In the genomic region with DNA sequence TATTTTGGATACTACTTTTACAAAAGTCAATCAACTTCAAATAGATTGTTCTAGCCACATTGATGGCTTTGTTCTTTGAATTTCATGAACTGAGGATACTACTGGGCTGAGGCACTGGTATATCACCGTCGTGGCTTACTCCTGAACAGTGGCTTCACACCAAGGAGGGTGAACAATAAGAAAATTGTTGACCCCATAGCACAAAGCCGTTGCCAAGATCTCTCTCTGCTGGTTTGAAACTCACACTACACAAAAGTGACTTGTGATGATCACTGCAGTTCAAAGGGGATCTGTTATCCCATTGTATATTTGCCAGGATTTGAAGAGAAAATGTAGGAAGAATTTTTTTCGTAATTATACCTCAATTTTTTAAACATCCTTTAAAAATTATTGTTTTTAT, we compare ENCODE assay signal across 23 cellular contexts.
DNase-seq lines count a peak whose midpoint lies in the region; ATAC-seq and TF ChIP-seq lines count a peak whose summit lies in the region.
"Had no signal": no experiment of that assay in that cellular context is flagged by ENCODE, and none has a peak within 500 bp of the region (broad histone marks: within the 10 kb centered on the region; RNA-seq: fewer than 3 reads in every experiment).

No MANE protein-coding gene starts in this region.

- peaks cover 19% of the 10 kb centered on the region for H3K4me1 Mint-ChIP-seq in WTC11
- peaks cover 5% of the 10 kb centered on the region for H3K4me1 Mint-ChIP-seq in stimulated activated effector memory CD8-positive, alpha-beta T cell treated with anti-CD3 and anti-CD28 coated beads, Interleukin-12 subunit alpha, Interleukin-12 subunit beta, amount 100 ng/mL, for 72 hours

- H2BK120ac ChIP-seq in mesendoderm (ENCODE audit: low read depth, low read length): no peak overlapping the region

- H3K36me3 Mint-ChIP-seq in WTC11: no peaks in the 10 kb centered on the region
- H3K36me3 Mint-ChIP-seq in stimulated activated effector memory CD8-positive, alpha-beta T cell treated with anti-CD3 and anti-CD28 coated beads, Interleukin-12 subunit alpha, Interleukin-12 subunit beta, amount 100 ng/mL, for 72 hours: peaks cover 6% of the 10 kb centered on the region

- no peak for TF ChIP-seq CTCF in heart left ventricle (IDR thresholded peaks at IDR 0.05)
- TF ChIP-seq CTCF in WTC11 (IDR thresholded peaks at IDR 0.05): no peak

- POLR2A ChIA-PET in WTC11 (lab: Charles Lee): no interaction called here

- CTCF ChIA-PET in WTC11 (lab: Charles Lee): no interaction called here

- H3K79me1 ChIP-seq in mesendoderm (ENCODE audit: low read length): no peaks in the 10 kb centered on the region

- H3K4me3 ChIP-seq in heart left ventricle (no peak overlapping the region), mesendoderm (ENCODE audit: low read length) (no peak overlapping the region), urinary bladder (ENCODE audit: low read depth, low read length) (no peak overlapping the region)
- H3K4me3 ChIP-seq: ovary, stomach, tibial artery had no signal

- H3K79me2 ChIP-seq in mesendoderm (ENCODE audit: control insufficient read depth, insufficient read depth, low read length): no peaks in the 10 kb centered on the region

- H2AK5ac ChIP-seq in mesendoderm (ENCODE audit: low read length): no peak overlapping the region

- no peak overlapping the region for H4K5ac ChIP-seq in mesendoderm (ENCODE audit: low read length)

- no peak overlapping the region for H3K4me3 Mint-ChIP-seq in WTC11
- no peak overlapping the region for H3K4me3 Mint-ChIP-seq in stimulated activated effector memory CD8-positive, alpha-beta T cell treated with anti-CD3 and anti-CD28 coated beads, Interleukin-12 subunit alpha, Interleukin-12 subunit beta, amount 100 ng/mL, for 72 hours
- H3K4me3 Mint-ChIP-seq: activated B cell treated with CpG ODN at 0.5 μM for 24 hours; dendritic cell treated with granulocyte-macrophage colony-stimulating factor and Interleukin-4, amounts not matched to agents 40 ng/mL and 50 ng/mL, for 4 days; naive B cell had no signal

- no peak overlapping the region for H2BK5ac ChIP-seq in mesendoderm (ENCODE audit: low read length)

- DNase-seq in heart left ventricle: no peak
- no peak for DNase-seq in Right ventricle myocardium superior
- no peak for DNase-seq in WTC11 (ENCODE audit: low spot score)
- DNase-seq in mesendoderm: peak; percentile 50
- no peak for DNase-seq in stimulated activated CD4-positive, alpha-beta T cell treated with anti-CD3 and anti-CD28 coated beads, Interleukin-4, amount 100 ng/mL, for 1 hour
- DNase-seq in stimulated activated effector memory CD8-positive, alpha-beta T cell treated with anti-CD3 and anti-CD28 coated beads, Interleukin-12 subunit alpha, Interleukin-12 subunit beta, amount 100 ng/mL, for 72 hours (ENCODE audit: low spot score in 2 of 2): no peak
- DNase-seq: activated B cell treated with CpG ODN at 0.5 μM for 24 hours; activated CD8-positive, alpha-beta memory T cell treated with anti-CD3 and anti-CD28 coated beads, Interleukin-2, amount 50 U/mL, for 4 hours; activated naive CD4-positive, alpha-beta T cell treated with anti-CD3 and anti-CD28 coated beads, Interleukin-2, amount 50 U/mL, for 16 hours; BE2C; Caco-2; DMS79; GOT3; naive B cell; NCI-H1092 treated with DMSO at 0.1 percent for 48 hours; NCI-H187 treated with DMSO at 0.1 percent for 48 hours; ovary; stomach; T-helper 9 cell; tibial artery had no signal

- H3K27ac ChIP-seq in heart left ventricle: peak overlapping the region in 1 of 12 donors; percentile 9
- no peak overlapping the region for H3K27ac ChIP-seq in mesendoderm (ENCODE audit: low read depth, low read length)
- H3K27ac ChIP-seq in urinary bladder (ENCODE audit: low read depth): peak overlapping the region; percentile 10
- H3K27ac ChIP-seq: ovary, stomach, tibial artery had no signal

- no peak overlapping the region for H3K27ac Mint-ChIP-seq in WTC11
- no peak overlapping the region for H3K27ac Mint-ChIP-seq in stimulated activated effector memory CD8-positive, alpha-beta T cell treated with anti-CD3 and anti-CD28 coated beads, Interleukin-12 subunit alpha, Interleukin-12 subunit beta, amount 100 ng/mL, for 72 hours
- H3K27ac Mint-ChIP-seq: activated B cell treated with CpG ODN at 0.5 μM for 24 hours; dendritic cell treated with granulocyte-macrophage colony-stimulating factor and Interleukin-4, amounts not matched to agents 40 ng/mL and 50 ng/mL, for 4 days; naive B cell had no signal

- H3K23ac ChIP-seq in mesendoderm (ENCODE audit: low read length): no peak overlapping the region

- ATAC-seq in heart left ventricle (peak in 3 of 4 donors; percentile 8 to 27 (median 17)), Right ventricle myocardium superior (ENCODE audit: poor library complexity) (no peak), WTC11 (peak; percentile 71), GM21515 (IDR thresholded peaks at IDR 0.05; ENCODE audit: unreplicated experiment) (no peak)
- ATAC-seq in stimulated activated effector memory CD8-positive, alpha-beta T cell treated with anti-CD3 and anti-CD28 coated beads, Interleukin-12 subunit alpha, Interleukin-12 subunit beta, amount 100 ng/mL, for 72 hours: no peak

- H3K4me2 ChIP-seq in mesendoderm (ENCODE audit: low read length): no peak overlapping the region

- H3K18ac ChIP-seq in mesendoderm (ENCODE audit: low read length): no peak overlapping the region

- H3K9me3 ChIP-seq in heart left ventricle: no peaks in the 10 kb centered on the region
- H3K9me3 ChIP-seq: BE2C, Caco-2, ovary, stomach, tibial artery had no signal

- no peak for TF ChIP-seq POLR2A in heart left ventricle (IDR thresholded peaks at IDR 0.05)

- peaks cover 4% of the 10 kb centered on the region; the same call in 1 of the 2 replicates for H3K9me3 Mint-ChIP-seq in WTC11
- H3K9me3 Mint-ChIP-seq in stimulated activated effector memory CD8-positive, alpha-beta T cell treated with anti-CD3 and anti-CD28 coated beads, Interleukin-12 subunit alpha, Interleukin-12 subunit beta, amount 100 ng/mL, for 72 hours: no peaks in the 10 kb centered on the region
- H3K9me3 Mint-ChIP-seq: activated B cell treated with CpG ODN at 0.5 μM for 24 hours; dendritic cell treated with granulocyte-macrophage colony-stimulating factor and Interleukin-4, amounts not matched to agents 40 ng/mL and 50 ng/mL, for 4 days had no signal

- H3K27me3 ChIP-seq in heart left ventricle (no peaks in the 10 kb centered on the region), mesendoderm (ENCODE audit: insufficient read depth, low read length, poor library complexity) (no peaks in the 10 kb centered on the region)
- H3K27me3 ChIP-seq: BE2C, ovary, stomach, tibial artery had no signal

- H4K8ac ChIP-seq in mesendoderm (ENCODE audit: low read depth, low read length): no peak overlapping the region

- intact Hi-C loops in heart left ventricle (cut with DNase I) (no loop called here), Right ventricle myocardium superior (cut with DNase I) (no loop called here)

- H3K4ac ChIP-seq in mesendoderm (ENCODE audit: low read depth, low read length): no peak overlapping the region

- H3K9ac ChIP-seq in mesendoderm (ENCODE audit: low read length): no peak overlapping the region

- H3K56ac ChIP-seq in mesendoderm (ENCODE audit: low read length): no peak overlapping the region

- 58 to 72% (median 61%) methylated on average over 4 of the region's 4 CpGs for WGBS in heart left ventricle, 4 donors
- no CpG with 5 or more reads among the region's 4 CpGs for WGBS in mesendoderm (ENCODE audit: extremely low coverage, insufficient coverage, low lambda C conversion rate)
- 89% methylated on average over 4 of the region's 4 CpGs for WGBS in urinary bladder

- H3K4me1 ChIP-seq in heart left ventricle: peaks cover 0 to 82% (median 32%) of the 10 kb centered on the region in 12 donors
- peaks cover 3% of the 10 kb centered on the region for H3K4me1 ChIP-seq in mesendoderm (ENCODE audit: control insufficient read depth, low read depth, low read length)
- peaks cover 2% of the 10 kb centered on the region for H3K4me1 ChIP-seq in urinary bladder (ENCODE audit: insufficient read depth)

- H3K27me3 Mint-ChIP-seq in WTC11 (ENCODE audit: low read depth): no peaks in the 10 kb centered on the region
- H3K27me3 Mint-ChIP-seq: activated B cell treated with CpG ODN at 0.5 μM for 24 hours; dendritic cell treated with granulocyte-macrophage colony-stimulating factor and Interleukin-4, amounts not matched to agents 40 ng/mL and 50 ng/mL, for 4 days; naive B cell had no signal

- no peak overlapping the region for H2BK15ac ChIP-seq in mesendoderm (replicated peaks; ENCODE audit: low read depth)

- H3K36me3 ChIP-seq in heart left ventricle (peaks cover 0 to 22% (median 9%) of the 10 kb centered on the region in 9 donors), mesendoderm (ENCODE audit: control insufficient read depth, insufficient read depth, low read length) (no peaks in the 10 kb centered on the region), urinary bladder (ENCODE audit: insufficient read depth) (no peaks in the 10 kb centered on the region)
- H3K36me3 ChIP-seq: BE2C, ovary had no signal

TF ChIP-seq in WTC11, 78 proteins besides CTCF, POLR2A, EP300 and RAD21 (continues in another document):
- TF ChIP-seq, protein P1, sequence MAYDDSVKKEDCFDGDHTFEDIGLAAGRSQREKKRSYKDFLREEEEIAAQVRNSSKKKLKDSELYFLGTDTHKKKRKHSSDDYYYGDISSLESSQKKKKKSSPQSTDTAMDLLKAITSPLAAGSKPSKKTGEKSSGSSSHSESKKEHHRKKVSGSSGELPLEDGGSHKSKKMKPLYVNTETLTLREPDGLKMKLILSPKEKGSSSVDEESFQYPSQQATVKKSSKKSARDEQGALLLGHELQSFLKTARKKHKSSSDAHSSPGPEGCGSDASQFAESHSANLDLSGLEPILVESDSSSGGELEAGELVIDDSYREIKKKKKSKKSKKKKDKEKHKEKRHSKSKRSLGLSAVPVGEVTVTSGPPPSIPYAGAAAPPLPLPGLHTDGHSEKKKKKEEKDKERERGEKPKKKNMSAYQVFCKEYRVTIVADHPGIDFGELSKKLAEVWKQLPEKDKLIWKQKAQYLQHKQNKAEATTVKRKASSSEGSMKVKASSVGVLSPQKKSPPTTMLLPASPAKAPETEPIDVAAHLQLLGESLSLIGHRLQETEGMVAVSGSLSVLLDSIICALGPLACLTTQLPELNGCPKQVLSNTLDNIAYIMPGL (CRISPR knock-in tag; IDR thresholded peaks at IDR 0.05): no peak
- TF ChIP-seq FOXJ3 (CRISPR knock-in tag; IDR thresholded peaks at IDR 0.05; ENCODE audit: borderline replicate concordance): no peak

Comparison
In these comparisons a context has a peak if more than half of its experiments do, and no peak if none do; other contexts are left out.
1. ATAC-seq: peak in heart left ventricle (3 of 4) and WTC11 (single experiment); none in Right ventricle myocardium superior (single experiment), GM21515 (single experiment) and stimulated activated effector memory CD8-positive, alpha-beta T cell treated with anti-CD3 and anti-CD28 coated beads, Interleukin-12 subunit alpha, Interleukin-12 subunit beta, amount 100 ng/mL, for 72 hours (single experiment).